Comparison of ENCODE assay signal across 1 cellular context in the genomic region with DNA sequence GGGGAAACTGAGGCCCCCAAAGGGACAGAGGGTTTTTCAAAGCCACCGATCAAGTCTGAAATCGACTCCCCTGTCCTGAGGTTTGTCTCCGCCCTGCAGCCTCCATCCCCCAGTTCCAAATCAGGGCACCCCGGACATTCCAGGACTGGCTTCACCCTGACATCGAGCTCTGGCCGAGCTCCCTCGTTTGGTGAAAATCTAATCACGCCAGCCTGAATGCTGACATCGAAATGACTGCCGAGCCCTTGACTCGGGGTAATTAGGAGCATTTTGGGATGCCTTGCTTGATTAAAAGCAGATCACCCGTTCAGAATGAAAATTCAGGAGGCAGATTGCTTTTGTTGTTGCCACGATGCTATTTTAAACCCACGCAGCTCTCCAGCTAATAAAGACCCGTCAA.
TF ChIP-seq lines count a peak whose summit lies in the region.

No MANE protein-coding gene starts in this region.

TF ChIP-seq in SK-N-SH treated with all-trans-retinoic acid at 6 μM for 48 hours, 23 proteins besides CTCF, POLR2A, EP300 and RAD21 (continued from another document):
- TF ChIP-seq RARB (CRISPR knock-in tag; IDR thresholded peaks at IDR 0.05) (no peak), ZFP3 (CRISPR knock-in tag; IDR thresholded peaks at IDR 0.05) (no peak), CSDC2 (CRISPR knock-in tag; IDR thresholded peaks at IDR 0.05) (no peak), ESRRG (CRISPR knock-in tag; IDR thresholded peaks at IDR 0.05) (no peak), ZNF8 (CRISPR knock-in tag; IDR thresholded peaks at IDR 0.05) (no peak), TOX (CRISPR knock-in tag; IDR thresholded peaks at IDR 0.05; ENCODE audit: borderline replicate concordance) (no peak), ZNF565 (CRISPR knock-in tag; conservative IDR thresholded peaks at IDR 0.05; ENCODE audit: low read depth) (no peak), ZC3H10 (CRISPR knock-in tag; IDR thresholded peaks at IDR 0.05) (no peak), PPARA (CRISPR knock-in tag; IDR thresholded peaks at IDR 0.05; ENCODE audit: borderline replicate concordance) (no peak)
- TF ChIP-seq, protein P1, sequence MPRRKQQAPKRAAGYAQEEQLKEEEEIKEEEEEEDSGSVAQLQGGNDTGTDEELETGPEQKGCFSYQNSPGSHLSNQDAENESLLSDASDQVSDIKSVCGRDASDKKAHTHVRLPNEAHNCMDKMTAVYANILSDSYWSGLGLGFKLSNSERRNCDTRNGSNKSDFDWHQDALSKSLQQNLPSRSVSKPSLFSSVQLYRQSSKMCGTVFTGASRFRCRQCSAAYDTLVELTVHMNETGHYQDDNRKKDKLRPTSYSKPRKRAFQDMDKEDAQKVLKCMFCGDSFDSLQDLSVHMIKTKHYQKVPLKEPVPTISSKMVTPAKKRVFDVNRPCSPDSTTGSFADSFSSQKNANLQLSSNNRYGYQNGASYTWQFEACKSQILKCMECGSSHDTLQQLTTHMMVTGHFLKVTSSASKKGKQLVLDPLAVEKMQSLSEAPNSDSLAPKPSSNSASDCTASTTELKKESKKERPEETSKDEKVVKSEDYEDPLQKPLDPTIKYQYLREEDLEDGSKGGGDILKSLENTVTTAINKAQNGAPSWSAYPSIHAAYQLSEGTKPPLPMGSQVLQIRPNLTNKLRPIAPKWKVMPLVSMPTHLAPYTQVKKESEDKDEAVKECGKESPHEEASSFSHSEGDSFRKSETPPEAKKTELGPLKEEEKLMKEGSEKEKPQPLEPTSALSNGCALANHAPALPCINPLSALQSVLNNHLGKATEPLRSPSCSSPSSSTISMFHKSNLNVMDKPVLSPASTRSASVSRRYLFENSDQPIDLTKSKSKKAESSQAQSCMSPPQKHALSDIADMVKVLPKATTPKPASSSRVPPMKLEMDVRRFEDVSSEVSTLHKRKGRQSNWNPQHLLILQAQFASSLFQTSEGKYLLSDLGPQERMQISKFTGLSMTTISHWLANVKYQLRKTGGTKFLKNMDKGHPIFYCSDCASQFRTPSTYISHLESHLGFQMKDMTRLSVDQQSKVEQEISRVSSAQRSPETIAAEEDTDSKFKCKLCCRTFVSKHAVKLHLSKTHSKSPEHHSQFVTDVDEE (CRISPR knock-in tag; IDR thresholded peaks at IDR 0.05): no peak
- TF ChIP-seq, protein P2, sequence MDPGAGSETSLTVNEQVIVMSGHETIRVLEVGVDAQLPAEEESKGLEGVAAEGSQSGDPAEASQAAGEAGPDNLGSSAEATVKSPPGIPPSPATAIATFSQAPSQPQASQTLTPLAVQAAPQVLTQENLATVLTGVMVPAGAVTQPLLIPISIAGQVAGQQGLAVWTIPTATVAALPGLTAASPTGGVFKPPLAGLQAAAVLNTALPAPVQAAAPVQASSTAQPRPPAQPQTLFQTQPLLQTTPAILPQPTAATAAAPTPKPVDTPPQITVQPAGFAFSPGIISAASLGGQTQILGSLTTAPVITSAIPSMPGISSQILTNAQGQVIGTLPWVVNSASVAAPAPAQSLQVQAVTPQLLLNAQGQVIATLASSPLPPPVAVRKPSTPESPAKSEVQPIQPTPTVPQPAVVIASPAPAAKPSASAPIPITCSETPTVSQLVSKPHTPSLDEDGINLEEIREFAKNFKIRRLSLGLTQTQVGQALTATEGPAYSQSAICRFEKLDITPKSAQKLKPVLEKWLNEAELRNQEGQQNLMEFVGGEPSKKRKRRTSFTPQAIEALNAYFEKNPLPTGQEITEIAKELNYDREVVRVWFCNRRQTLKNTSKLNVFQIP (CRISPR knock-in tag; IDR thresholded peaks at IDR 0.05; ENCODE audit: borderline replicate concordance, low read depth): no peak
